21 cellular contexts compared by ENCODE assay signal in genomic region chr2:217939220-217939619, GRCh38.
DNase-seq lines count a peak whose midpoint lies in the region; ATAC-seq and TF ChIP-seq lines count a peak whose summit lies in the region.
"Had no signal": no experiment of that assay in that cellular context is flagged by ENCODE, and none has a peak within 500 bp of the region (broad histone marks: within the 10 kb centered on the region; RNA-seq: fewer than 3 reads in every experiment).

No MANE protein-coding gene starts in this region.

- no peak for ATAC-seq in right cardiac atrium
- no peak for ATAC-seq in Right ventricle myocardium superior (ENCODE audit: poor library complexity)
- ATAC-seq: activated CD8-positive, alpha-beta memory T cell treated with anti-CD3 and anti-CD28 coated beads, Interleukin-2, amount 10 ng/mL, durations not matched to agents 7 days and 5 days; esophagus mucosa; stimulated activated effector memory CD8-positive, alpha-beta T cell treated with anti-CD3 and anti-CD28 coated beads, Interleukin-12 subunit alpha, Interleukin-12 subunit beta, amount 100 ng/mL, for 72 hours had no signal

- peak overlapping the region; percentile 90 for H3K27ac ChIP-seq in right cardiac atrium (ENCODE audit: low read length)
- H3K27ac ChIP-seq in mucosa of rectum (ENCODE audit: low read depth in 2 of 2, low read length in 2 of 2), result peak overlapping the region; percentile 23 to 86
- H3K27ac ChIP-seq in stomach smooth muscle (ENCODE audit: low read length), result peak overlapping the region; percentile 99
- H3K27ac ChIP-seq in A673 (ENCODE audit: low read depth, low read length, poor library complexity, severe bottlenecking), result no peak overlapping the region

- intact Hi-C loops in right cardiac atrium (cut with DNase I), result loop anchor here in 2 of 4 donors (5.0 to 10.0 kb wide), 2 partner anchors 37 to 54 kb away; no protein-coding TSS in a partner anchor
- intact Hi-C loops in Right ventricle myocardium superior (cut with DNase I), result loop anchor here (5.0 kb wide), 1 partner anchor 37 kb away; no protein-coding TSS in a partner anchor
- intact Hi-C loops in A673 (cut with micrococcal nuclease; ENCODE audit: unreplicated experiment), result no loop called here

- DNase-seq in right cardiac atrium (peak in 1 of 3 donors; percentile 4), Right ventricle myocardium superior (no peak), osteocyte (ENCODE audit: extremely low spot score, unreplicated experiment) (no peak), A673 (ENCODE audit: low spot score) (no peak), HFFc6 (no peak), H7 (no peak)
- DNase-seq: activated CD4-positive, alpha-beta T cell treated with anti-CD3 and anti-CD28 coated beads for 48 hours; activated CD8-positive, alpha-beta memory T cell treated with anti-CD3 and anti-CD28 coated beads, Interleukin-2, amount 10 ng/mL, durations not matched to agents 7 days and 5 days; activated naive CD8-positive, alpha-beta T cell treated with anti-CD3 and anti-CD28 coated beads, Interleukin-2, amount 10 ng/mL, durations not matched to agents 7 days and 5 days; caudate nucleus; midbrain; NCI-H1105 treated with DMSO at 0.1 percent for 48 hours; NCI-H2107; retina had no signal

- 78% methylated on average over 3 of the region's 3 CpGs for WGBS in right cardiac atrium

- H3K9me3 ChIP-seq in right cardiac atrium (ENCODE audit: control insufficient read depth, low read length), result no peaks in the 10 kb centered on the region
- H3K9me3 ChIP-seq in mucosa of rectum (ENCODE audit: control insufficient read depth in 2 of 2, low read length in 2 of 2), result no peaks in the 10 kb centered on the region
- no peaks in the 10 kb centered on the region for H3K9me3 ChIP-seq in stomach smooth muscle (ENCODE audit: control insufficient read depth in 2 of 2, low read length in 2 of 2)
- no peaks in the 10 kb centered on the region for H3K9me3 ChIP-seq in A673 (ENCODE audit: low read depth, low read length, poor library complexity, severe bottlenecking)

- TF ChIP-seq CTCF in osteocyte (IDR thresholded peaks at IDR 0.05) (no peak), A673 (conservative IDR thresholded peaks at IDR 0.05; ENCODE audit: low read depth, low read length) (no peak), HFFc6 (IDR thresholded peaks at IDR 0.05) (no peak)

- H3K4me1 Mint-ChIP-seq in osteocyte (ENCODE audit: unreplicated experiment) (peaks cover 82% of the 10 kb centered on the region), HFFc6 (ENCODE audit: low read depth) (peaks cover 87% of the 10 kb centered on the region)

- H3K27ac Mint-ChIP-seq in osteocyte (ENCODE audit: unreplicated experiment), result no peak overlapping the region
- no peak overlapping the region for H3K27ac Mint-ChIP-seq in HFFc6
- H3K27ac Mint-ChIP-seq: activated CD8-positive, alpha-beta memory T cell treated with anti-CD3 and anti-CD28 coated beads, Interleukin-2, amount 10 ng/mL, durations not matched to agents 7 days and 5 days; activated naive CD8-positive, alpha-beta T cell treated with anti-CD3 and anti-CD28 coated beads, Interleukin-2, amount 10 ng/mL, durations not matched to agents 7 days and 5 days; activated T-helper 2 cell treated with anti-CD3 and anti-CD28 coated beads, Interferon-gamma antibody, Interleukin-2, Interleukin-4, amounts not matched to agents 10 μg/mL and 5 μg/mL and 100 μg/mL, durations not matched to agents 14 hours and 24 hours and 36 hours; CD14-positive monocyte; stimulated activated effector memory CD8-positive, alpha-beta T cell treated with anti-CD3 and anti-CD28 coated beads, Interleukin-12 subunit alpha, Interleukin-12 subunit beta, amount 100 ng/mL, for 72 hours had no signal

- no peaks in the 10 kb centered on the region for H3K27me3 Mint-ChIP-seq in osteocyte (ENCODE audit: unreplicated experiment)
- H3K27me3 Mint-ChIP-seq in HFFc6 (ENCODE audit: insufficient read depth), result peaks cover 2% of the 10 kb centered on the region; the same call in 1 of the 2 replicates

- BruUV-seq in A673 (replicated peaks; lab: Mats Ljungman, UMichigan), result no TSS peak

- CTCF ChIA-PET in A673 (lab: Charles Lee), result no interaction called here

- no peak overlapping the region for H3K9ac ChIP-seq in mucosa of rectum (ENCODE audit: low read depth in 1 of 2, low read length in 2 of 2)
- peak overlapping the region; percentile 95 to 98 for H3K9ac ChIP-seq in stomach smooth muscle (ENCODE audit: low read length in 2 of 2)

- no peaks in the 10 kb centered on the region for H3K9me3 Mint-ChIP-seq in osteocyte (ENCODE audit: unreplicated experiment)
- H3K9me3 Mint-ChIP-seq in HFFc6, result no peaks in the 10 kb centered on the region
- H3K9me3 Mint-ChIP-seq: activated naive CD8-positive, alpha-beta T cell treated with anti-CD3 and anti-CD28 coated beads, Interleukin-2, amount 10 ng/mL, durations not matched to agents 7 days and 5 days; activated T-helper 2 cell treated with anti-CD3 and anti-CD28 coated beads, Interferon-gamma antibody, Interleukin-2, Interleukin-4, amounts not matched to agents 10 μg/mL and 5 μg/mL and 100 μg/mL, durations not matched to agents 14 hours and 24 hours and 36 hours; CD14-positive monocyte; neural crest cell; stimulated activated effector memory CD8-positive, alpha-beta T cell treated with anti-CD3 and anti-CD28 coated beads, Interleukin-12 subunit alpha, Interleukin-12 subunit beta, amount 100 ng/mL, for 72 hours had no signal

- H3K27me3 ChIP-seq in right cardiac atrium (ENCODE audit: control insufficient read depth, insufficient read depth) (no peaks in the 10 kb centered on the region), mucosa of rectum (ENCODE audit: control insufficient read depth in 2 of 2, insufficient read depth in 2 of 2, low read length in 2 of 2) (no peaks in the 10 kb centered on the region), stomach smooth muscle (ENCODE audit: control insufficient read depth in 1 of 2, insufficient read depth in 2 of 2, low read length in 2 of 2) (no peaks in the 10 kb centered on the region), A673 (replicated peaks; ENCODE audit: insufficient read depth, low read depth, low read length, poor library complexity) (no peaks in the 10 kb centered on the region), H7 (ENCODE audit: control insufficient read depth, insufficient read depth, low read length) (no peaks in the 10 kb centered on the region)

- H3K36me3 ChIP-seq in mucosa of rectum (ENCODE audit: control insufficient read depth in 2 of 2, insufficient read depth in 2 of 2, low read length in 2 of 2), result no peaks in the 10 kb centered on the region
- peaks cover 3 to 9% of the 10 kb centered on the region in 2 donors for H3K36me3 ChIP-seq in stomach smooth muscle (ENCODE audit: control insufficient read depth in 2 of 2, insufficient read depth in 2 of 2, low read length in 2 of 2)
- no peaks in the 10 kb centered on the region for H3K36me3 ChIP-seq in A673 (ENCODE audit: insufficient read depth, low read length, poor library complexity, severe bottlenecking)
- no peaks in the 10 kb centered on the region for H3K36me3 ChIP-seq in H7 (replicated peaks; ENCODE audit: control insufficient read depth, insufficient read depth, low read length)

- H3K4me3 Mint-ChIP-seq in osteocyte (ENCODE audit: unreplicated experiment) (no peak overlapping the region), HFFc6 (no peak overlapping the region)
- H3K4me3 Mint-ChIP-seq: activated CD8-positive, alpha-beta memory T cell treated with anti-CD3 and anti-CD28 coated beads, Interleukin-2, amount 10 ng/mL, durations not matched to agents 7 days and 5 days; activated naive CD8-positive, alpha-beta T cell treated with anti-CD3 and anti-CD28 coated beads, Interleukin-2, amount 10 ng/mL, durations not matched to agents 7 days and 5 days; CD14-positive monocyte; neural crest cell; stimulated activated effector memory CD8-positive, alpha-beta T cell treated with anti-CD3 and anti-CD28 coated beads, Interleukin-12 subunit alpha, Interleukin-12 subunit beta, amount 100 ng/mL, for 72 hours had no signal

- H3K4me3 ChIP-seq in right cardiac atrium (ENCODE audit: low read length) (no peak overlapping the region), mucosa of rectum (ENCODE audit: low read length in 2 of 2) (peak overlapping the region in 1 of 2 donors; percentile 28), stomach smooth muscle (ENCODE audit: low read length in 2 of 2) (peak overlapping the region; percentile 98 to 99), A673 (ENCODE audit: low read depth, low read length, poor library complexity, severe bottlenecking) (no peak overlapping the region), H7 (ENCODE audit: insufficient read depth, low read depth, low read length) (no peak overlapping the region)

- peaks cover 54% of the 10 kb centered on the region for H3K4me1 ChIP-seq in right cardiac atrium (ENCODE audit: control insufficient read depth, insufficient read depth, low read length)
- H3K4me1 ChIP-seq in mucosa of rectum (ENCODE audit: control insufficient read depth in 2 of 2, insufficient read depth in 2 of 2, low read length in 2 of 2), result peaks cover 17 to 23% of the 10 kb centered on the region in 2 donors
- peaks cover 97% of the 10 kb centered on the region for H3K4me1 ChIP-seq in stomach smooth muscle (ENCODE audit: control insufficient read depth, insufficient read depth, low read length)
- peaks cover 46% of the 10 kb centered on the region for H3K4me1 ChIP-seq in A673 (ENCODE audit: insufficient read depth, low read length, poor library complexity, severe bottlenecking)

- POLR2A ChIA-PET in A673 (lab: Charles Lee; ENCODE audit: low non-redundant PET), result interaction anchor here (0.6 kb wide), 1 partner anchor 24 kb away, joined by 6 read pairs; no protein-coding TSS in a partner anchor

- no peaks in the 10 kb centered on the region for H3K36me3 Mint-ChIP-seq in osteocyte (ENCODE audit: unreplicated experiment)
- H3K36me3 Mint-ChIP-seq in HFFc6 (ENCODE audit: low read depth), result peaks cover 10% of the 10 kb centered on the region
- H3K36me3 Mint-ChIP-seq: activated CD8-positive, alpha-beta memory T cell treated with anti-CD3 and anti-CD28 coated beads, Interleukin-2, amount 10 ng/mL, durations not matched to agents 7 days and 5 days; activated naive CD8-positive, alpha-beta T cell treated with anti-CD3 and anti-CD28 coated beads, Interleukin-2, amount 10 ng/mL, durations not matched to agents 7 days and 5 days; stimulated activated effector memory CD8-positive, alpha-beta T cell treated with anti-CD3 and anti-CD28 coated beads, Interleukin-12 subunit alpha, Interleukin-12 subunit beta, amount 100 ng/mL, for 72 hours had no signal

Comparison
In these comparisons a context has a peak if more than half of its experiments do, and no peak if none do; other contexts are left out.
1. H3K4me3 ChIP-seq: peak in stomach smooth muscle (2 of 2); none in right cardiac atrium (single experiment), A673 (single experiment) and H7 (single experiment).
2. H3K9ac ChIP-seq: peak in stomach smooth muscle (2 of 2); none in mucosa of rectum (0 of 2).